In the genomic region with DNA sequence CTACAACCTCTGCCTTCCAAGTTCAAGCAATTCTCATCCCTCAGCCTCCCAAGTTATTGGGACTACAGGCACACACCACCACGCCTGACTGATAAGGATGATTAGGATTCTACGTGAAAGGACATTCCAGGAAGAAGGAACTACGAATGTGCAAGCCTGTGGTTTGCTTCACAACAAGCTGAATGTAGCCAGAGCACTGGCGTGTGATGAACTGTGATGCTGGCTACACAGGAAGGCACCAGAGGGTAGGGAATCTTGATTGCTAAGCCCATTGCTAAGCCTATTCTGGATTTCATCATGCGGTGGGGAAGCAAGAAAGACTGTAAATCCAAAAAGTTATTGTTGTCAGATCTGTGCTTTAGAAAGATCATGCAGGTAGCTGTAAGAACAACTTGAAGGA, we compare ENCODE assay signal across 15 cellular contexts.
DNase-seq lines count a peak whose midpoint lies in the region; ATAC-seq and TF ChIP-seq lines count a peak whose summit lies in the region.
"Had no signal": no experiment of that assay in that cellular context is flagged by ENCODE, and none has a peak within 500 bp of the region (broad histone marks: within the 10 kb centered on the region; RNA-seq: fewer than 3 reads in every experiment).

No MANE protein-coding gene starts in this region.

- no peaks in the 10 kb centered on the region for H3K9me2 ChIP-seq in GM23338 (ENCODE audit: insufficient read depth)

- 0 out of 2 replicates have a peak overlapping the region, but pooled peaks have one; percentile 32 for H3K27ac ChIP-seq in GM23338 (ENCODE audit: low read depth)
- H3K27ac ChIP-seq: BLaER1 had no signal

- ATAC-seq in GM23338, result no peak
- ATAC-seq in GM21737 (IDR thresholded peaks at IDR 0.05; ENCODE audit: unreplicated experiment), result no peak
- no peak for ATAC-seq in stimulated activated memory B cell treated with anti-CD40 and anti-IgM and Interleukin-4, amounts not matched to agents 10 μg/mL and 1 μg/mL and 100 μg/mL, for 72 hours
- ATAC-seq in activated T-cell treated with anti-CD3 and anti-CD28 coated beads, Interleukin-2, amount 50 U/mL, for 4 hours, result no peak
- ATAC-seq: Panc1 had no signal

- no peak overlapping the region for H3K4me2 ChIP-seq in GM23338
- H3K4me2 ChIP-seq: BLaER1 had no signal

- no peaks in the 10 kb centered on the region; the same call in 1 of the 2 replicates for H4K20me1 ChIP-seq in GM23338 (replicated peaks; ENCODE audit: insufficient read depth)
- H4K20me1 ChIP-seq: BLaER1 had no signal

- H3K4me1 Mint-ChIP-seq in GM23338, result no peaks in the 10 kb centered on the region; the same call in 2 of the 3 replicates
- peaks cover 12% of the 10 kb centered on the region for H3K4me1 Mint-ChIP-seq in stimulated activated memory B cell treated with anti-CD40 and anti-IgM and Interleukin-4, amounts not matched to agents 10 μg/mL and 1 μg/mL and 100 μg/mL, for 72 hours
- peaks cover 27% of the 10 kb centered on the region for H3K4me1 Mint-ChIP-seq in activated T-cell treated with anti-CD3 and anti-CD28 coated beads, Interleukin-2, amount 50 U/mL, for 4 hours (ENCODE audit: low read depth)

- H3K79me2 ChIP-seq in GM23338 (replicated peaks; ENCODE audit: insufficient read depth), result no peaks in the 10 kb centered on the region

- peaks cover 6% of the 10 kb centered on the region for H3K27me3 Mint-ChIP-seq in GM23338 (ENCODE audit: insufficient read depth, low read depth, poor library complexity)
- H3K27me3 Mint-ChIP-seq in stimulated activated memory B cell treated with anti-CD40 and anti-IgM and Interleukin-4, amounts not matched to agents 10 μg/mL and 1 μg/mL and 100 μg/mL, for 72 hours, result peaks cover 38% of the 10 kb centered on the region
- no peaks in the 10 kb centered on the region for H3K27me3 Mint-ChIP-seq in activated T-cell treated with anti-CD3 and anti-CD28 coated beads, Interleukin-2, amount 50 U/mL, for 4 hours (ENCODE audit: low read depth)

- no peaks in the 10 kb centered on the region for H3K9me3 Mint-ChIP-seq in GM23338
- no peaks in the 10 kb centered on the region for H3K9me3 Mint-ChIP-seq in stimulated activated memory B cell treated with anti-CD40 and anti-IgM and Interleukin-4, amounts not matched to agents 10 μg/mL and 1 μg/mL and 100 μg/mL, for 72 hours
- H3K9me3 Mint-ChIP-seq in activated T-cell treated with anti-CD3 and anti-CD28 coated beads, Interleukin-2, amount 50 U/mL, for 4 hours, result no peaks in the 10 kb centered on the region

- H3K36me3 ChIP-seq in GM23338 (ENCODE audit: insufficient read depth), result no peaks in the 10 kb centered on the region
- H3K36me3 ChIP-seq: BLaER1 had no signal

- no peak for TF ChIP-seq CTCF in AG09309 (IDR thresholded peaks at IDR 0.05; ENCODE audit: control insufficient read depth, insufficient read depth, low read depth, low read length, missing control alignments)
- TF ChIP-seq CTCF in GM23338 (conservative IDR thresholded peaks at IDR 0.05; ENCODE audit: low read depth in 2 of 2), result no peak

- no peak overlapping the region for H3K4me3 Mint-ChIP-seq in GM23338
- H3K4me3 Mint-ChIP-seq in stimulated activated memory B cell treated with anti-CD40 and anti-IgM and Interleukin-4, amounts not matched to agents 10 μg/mL and 1 μg/mL and 100 μg/mL, for 72 hours, result no peak overlapping the region
- no peak overlapping the region for H3K4me3 Mint-ChIP-seq in activated T-cell treated with anti-CD3 and anti-CD28 coated beads, Interleukin-2, amount 50 U/mL, for 4 hours

- no peaks in the 10 kb centered on the region for H3K36me3 Mint-ChIP-seq in GM23338 (ENCODE audit: low read depth)
- no peaks in the 10 kb centered on the region for H3K36me3 Mint-ChIP-seq in stimulated activated memory B cell treated with anti-CD40 and anti-IgM and Interleukin-4, amounts not matched to agents 10 μg/mL and 1 μg/mL and 100 μg/mL, for 72 hours
- no peaks in the 10 kb centered on the region for H3K36me3 Mint-ChIP-seq in activated T-cell treated with anti-CD3 and anti-CD28 coated beads, Interleukin-2, amount 50 U/mL, for 4 hours (ENCODE audit: insufficient read depth)

- no peaks in the 10 kb centered on the region for H3F3A ChIP-seq in GM23338 (replicated peaks; ENCODE audit: low read depth)

- H3K4me1 ChIP-seq in GM23338 (ENCODE audit: insufficient read depth), result no peaks in the 10 kb centered on the region

- H3K27me3 ChIP-seq in GM23338 (ENCODE audit: insufficient read depth), result no peaks in the 10 kb centered on the region
- H3K27me3 ChIP-seq: BLaER1 had no signal

- no peak overlapping the region; the same call in 1 of the 2 replicates for H3K27ac Mint-ChIP-seq in GM23338
- H3K27ac Mint-ChIP-seq in stimulated activated memory B cell treated with anti-CD40 and anti-IgM and Interleukin-4, amounts not matched to agents 10 μg/mL and 1 μg/mL and 100 μg/mL, for 72 hours, result no peak overlapping the region

- H2AFZ ChIP-seq in GM23338, result no peak overlapping the region

- H3K4me3 ChIP-seq in AG09309 (ENCODE audit: control insufficient read depth, low read depth, low read length), result no peak overlapping the region
- no peak overlapping the region for H3K4me3 ChIP-seq in GM23338
- H3K4me3 ChIP-seq: BLaER1 had no signal

- peak; percentile 50 for DNase-seq in AG09309 (ENCODE audit: low read depth)
- DNase-seq in GM23338 (ENCODE audit: low spot score), result no peak
- DNase-seq in amniotic epithelial cell (ENCODE audit: low read depth), result peak; percentile 93
- DNase-seq in glomerular visceral epithelial cell (ENCODE audit: extremely low spot score), result peak; percentile 25
- DNase-seq in pons (ENCODE audit: low spot score), result no peak
- no peak for DNase-seq in activated T-cell treated with anti-CD3 and anti-CD28 coated beads, Interleukin-2, amount 50 U/mL, for 4 hours
- DNase-seq: DMS 273 treated with DMSO at 0.1 percent for 48 hours, NCI-H146, NCI-H2107, NCI-H526 treated with DMSO at 0.1 percent for 48 hours, Right ventricle myocardium superior had no signal

TF ChIP-seq in GM23338, 12 proteins besides CTCF, POLR2A, EP300 and RAD21 (continues in another document):
- TF ChIP-seq POLR2AphosphoS5 (IDR thresholded peaks at IDR 0.05; ENCODE audit: low read depth), result no peak
- no peak for TF ChIP-seq EZH2phosphoT487 (IDR thresholded peaks at IDR 0.05; ENCODE audit: unreplicated experiment)
- no peak for TF ChIP-seq ZNF331 (CRISPR knock-in tag; IDR thresholded peaks at IDR 0.05; ENCODE audit: low read depth)
- no peak for TF ChIP-seq NANOG (IDR thresholded peaks at IDR 0.05; ENCODE audit: borderline replicate concordance)
- TF ChIP-seq JUNB (IDR thresholded peaks at IDR 0.05; ENCODE audit: unreplicated experiment), result no peak
- TF ChIP-seq ZNF114 (CRISPR knock-in tag; IDR thresholded peaks at IDR 0.05), result no peak
- TF ChIP-seq EZH2 (IDR thresholded peaks at IDR 0.05; ENCODE audit: low read depth, unreplicated experiment), result no peak

Comparison
In these comparisons a context has a peak if more than half of its experiments do, and no peak if none do; other contexts are left out.
1. DNase-seq: peak in AG09309 (single experiment), amniotic epithelial cell (single experiment) and glomerular visceral epithelial cell (single experiment); none in GM23338 (single experiment), pons (single experiment) and activated T-cell treated with anti-CD3 and anti-CD28 coated beads, Interleukin-2, amount 50 U/mL, for 4 hours (single experiment).